16 cellular contexts compared by ENCODE assay signal in genomic region chr12:66497000-66497897, GRCh38.
"Had no signal": no experiment of that assay in that cellular context is flagged by ENCODE, and none has a peak within 500 bp of the region (broad histone marks: within the 10 kb centered on the region; RNA-seq: fewer than 3 reads in every experiment).

No MANE protein-coding gene starts in this region.

- H3K27ac ChIP-seq: adrenal gland, sigmoid colon, upper lobe of left lung had no signal

- H3K27me3 Mint-ChIP-seq: brain; dendritic cell treated with granulocyte-macrophage colony-stimulating factor and Interleukin-4, amounts not matched to agents 40 ng/mL and 50 ng/mL, for 4 days had no signal

- H3K9me3 ChIP-seq: adrenal gland, sigmoid colon, upper lobe of left lung had no signal

- H3K27me3 ChIP-seq: adrenal gland, sigmoid colon, upper lobe of left lung had no signal

- DNase-seq: activated naive CD4-positive, alpha-beta T cell treated with anti-CD3 and anti-CD28 coated beads, Interleukin-2, amount 10 ng/mL, durations not matched to agents 7 days and 5 days; adrenal gland; cerebellar nuclear complex; effector memory CD8-positive, alpha-beta T cell; foreskin fibroblast; left ventricle myocardium superior; nephron progenitor cell; sigmoid colon; stimulated activated CD4-positive, alpha-beta T cell treated with anti-CD3 and anti-CD28 coated beads, Interleukin-12 subunit alpha, Interleukin-12 subunit beta, amount 100 ng/mL, for 4 hours; stimulated activated naive CD4-positive, alpha-beta T cell treated with Interleukin-2 at 50 U/mL for 16 hours; T-helper 2 cell; upper lobe of left lung had no signal

- H3K36me3 ChIP-seq: adrenal gland, sigmoid colon, upper lobe of left lung had no signal

- ATAC-seq: activated CD4-positive, CD25-positive, alpha-beta regulatory T cell treated with anti-CD3 and anti-CD28 coated beads, Interleukin-2, amount 50 U/mL, for 24 hours; effector memory CD8-positive, alpha-beta T cell; left ventricle myocardium superior had no signal

- H3K4me3 Mint-ChIP-seq: activated naive CD4-positive, alpha-beta T cell treated with anti-CD3 and anti-CD28 coated beads, Interleukin-2, amount 10 ng/mL, durations not matched to agents 7 days and 5 days; brain; dendritic cell treated with granulocyte-macrophage colony-stimulating factor and Interleukin-4, amounts not matched to agents 40 ng/mL and 50 ng/mL, for 4 days; effector memory CD8-positive, alpha-beta T cell; nephron progenitor cell had no signal

- H3K4me1 ChIP-seq: adrenal gland, sigmoid colon, upper lobe of left lung had no signal

- H3K36me3 Mint-ChIP-seq: activated naive CD4-positive, alpha-beta T cell treated with anti-CD3 and anti-CD28 coated beads, Interleukin-2, amount 10 ng/mL, durations not matched to agents 7 days and 5 days; brain had no signal

- H3K4me3 ChIP-seq: adrenal gland, sigmoid colon, upper lobe of left lung had no signal

- H3K27ac Mint-ChIP-seq: activated naive CD4-positive, alpha-beta T cell treated with anti-CD3 and anti-CD28 coated beads, Interleukin-2, amount 10 ng/mL, durations not matched to agents 7 days and 5 days; activated T-helper 2 cell treated with anti-CD3 and anti-CD28 coated beads, Interferon-gamma antibody, Interleukin-2, Interleukin-4, amounts not matched to agents 10 μg/mL and 5 μg/mL and 100 μg/mL, durations not matched to agents 14 hours and 24 hours and 36 hours; brain; dendritic cell treated with granulocyte-macrophage colony-stimulating factor and Interleukin-4, amounts not matched to agents 40 ng/mL and 50 ng/mL, for 4 days; effector memory CD8-positive, alpha-beta T cell; nephron progenitor cell had no signal

- H3K9me3 Mint-ChIP-seq: activated naive CD4-positive, alpha-beta T cell treated with anti-CD3 and anti-CD28 coated beads, Interleukin-2, amount 10 ng/mL, durations not matched to agents 7 days and 5 days; activated T-helper 2 cell treated with anti-CD3 and anti-CD28 coated beads, Interferon-gamma antibody, Interleukin-2, Interleukin-4, amounts not matched to agents 10 μg/mL and 5 μg/mL and 100 μg/mL, durations not matched to agents 14 hours and 24 hours and 36 hours; brain; dendritic cell treated with granulocyte-macrophage colony-stimulating factor and Interleukin-4, amounts not matched to agents 40 ng/mL and 50 ng/mL, for 4 days; effector memory CD8-positive, alpha-beta T cell; nephron progenitor cell had no signal

- H3K4me1 Mint-ChIP-seq: activated naive CD4-positive, alpha-beta T cell treated with anti-CD3 and anti-CD28 coated beads, Interleukin-2, amount 10 ng/mL, durations not matched to agents 7 days and 5 days had no signal
